Comparison of ENCODE assay signal across 1 cellular context in genomic region chr10:132493246-132493755, GRCh38.
TF ChIP-seq lines count a peak whose summit lies in the region.

No MANE protein-coding gene starts in this region.

TF ChIP-seq in HepG2, 621 proteins besides CTCF, POLR2A, EP300 and RAD21 (continued from another document):
- TF ChIP-seq PREB (CRISPR knock-in tag; IDR thresholded peaks at IDR 0.05) (no peak), SNAPC2 (CRISPR knock-in tag; IDR thresholded peaks at IDR 0.05) (no peak), CEBPZ (IDR thresholded peaks at IDR 0.05; ENCODE audit: low read length) (no peak), PHF21A (CRISPR knock-in tag; IDR thresholded peaks at IDR 0.05) (no peak), ATRX (CRISPR knock-in tag; IDR thresholded peaks at IDR 0.05; ENCODE audit: borderline replicate concordance) (no peak), ZNF180 (CRISPR knock-in tag; IDR thresholded peaks at IDR 0.05; ENCODE audit: borderline replicate concordance, low read depth) (no peak), ZNF670 (CRISPR knock-in tag; IDR thresholded peaks at IDR 0.05; ENCODE audit: borderline replicate concordance) (no peak), DPF2 (CRISPR knock-in tag; IDR thresholded peaks at IDR 0.05; ENCODE audit: borderline replicate concordance, low read depth) (no peak), ZUFSP (CRISPR knock-in tag; IDR thresholded peaks at IDR 0.05; ENCODE audit: borderline replicate concordance) (no peak), ZKSCAN8 (CRISPR knock-in tag; IDR thresholded peaks at IDR 0.05; ENCODE audit: borderline replicate concordance) (no peak), ATF3 (CRISPR knock-in tag; IDR thresholded peaks at IDR 0.05) (no peak), THAP11 (CRISPR knock-in tag; IDR thresholded peaks at IDR 0.05) (no peak)
